Comparison of ENCODE assay signal across 24 cellular contexts in genomic region chr1:12650001-12650421, GRCh38. TPM values are rescaled to one million over a fixed set of nuclear protein-coding genes. Genes with fewer than 3 reads are reported as not detected.
DNase-seq lines count a peak whose midpoint lies in the region; ATAC-seq, FAIRE-seq and TF ChIP-seq lines count a peak whose summit lies in the region.
"Had no signal": no experiment of that assay in that cellular context is flagged by ENCODE, and none has a peak within 500 bp of the region (broad histone marks: within the 10 kb centered on the region; RNA-seq: fewer than 3 reads in every experiment).

No MANE protein-coding gene starts in this region.

- peaks cover 0 to 12% (median 0%) of the 10 kb centered on the region in 3 donors for H3K4me1 ChIP-seq in gastroesophageal sphincter
- H3K4me1 ChIP-seq in small intestine (ENCODE audit: control insufficient read depth in 2 of 2, insufficient read depth in 1 of 2, low read depth in 1 of 2, low read length in 1 of 2): no peaks in the 10 kb centered on the region
- H3K4me1 ChIP-seq: left ventricle myocardium inferior had no signal

- 30 to 42% methylated on average over 5 of the region's 5 CpGs for WGBS in gastroesophageal sphincter (ENCODE audit: low coverage in 1 of 2), 2 donors
- WGBS in small intestine, 3 donors: 59 to 74% (median 65%) methylated on average over 5 of the region's 5 CpGs

- H3K27ac ChIP-seq in gastroesophageal sphincter: no peak overlapping the region
- H3K27ac ChIP-seq in small intestine (ENCODE audit: low read depth in 1 of 2, low read length in 1 of 2): no peak overlapping the region
- H3K27ac ChIP-seq: left ventricle myocardium inferior had no signal

- ATAC-seq in HG02973 (IDR thresholded peaks at IDR 0.05; ENCODE audit: unreplicated experiment) (no peak), gastroesophageal sphincter (no peak), GM21423 (IDR thresholded peaks at IDR 0.05; ENCODE audit: unreplicated experiment) (no peak)
- ATAC-seq: activated CD4-positive, alpha-beta T cell treated with anti-CD3 and anti-CD28 coated beads for 36 hours had no signal

- no peaks in the 10 kb centered on the region for H3K36me3 ChIP-seq in gastroesophageal sphincter
- no peaks in the 10 kb centered on the region for H3K36me3 ChIP-seq in small intestine (ENCODE audit: control insufficient read depth in 2 of 2, insufficient read depth in 2 of 2, low read length in 2 of 2)
- H3K36me3 ChIP-seq: left ventricle myocardium inferior had no signal

- H3K27me3 ChIP-seq in gastroesophageal sphincter (no peaks in the 10 kb centered on the region), small intestine (ENCODE audit: control insufficient read depth in 2 of 2, insufficient read depth in 2 of 2, low read length in 2 of 2) (no peaks in the 10 kb centered on the region)

- DNase-seq in AG08396 (ENCODE audit: low spot score): peak; percentile 24
- DNase-seq in OCI-M1 (lab: John Stamatoyannopoulos, UW): peak; percentile 17
- peak; percentile 42 for DNase-seq in myocyte (ENCODE audit: low read depth)
- no peak for DNase-seq in small intestine
- DNase-seq: ACHN; activated CD4-positive, alpha-beta T cell treated with anti-CD3 and anti-CD28 coated beads for 36 hours; activated effector memory CD4-positive, alpha-beta T cell treated with anti-CD3 and anti-CD28 coated beads, Interleukin-2, amount 50 U/mL, for 16 hours; aorta; dermis blood vessel endothelial cell; hypothalamus; left ventricle myocardium inferior; NCI-H1930; NCI-H510A treated with DMSO at 0.1 percent for 48 hours; SHP77 treated with DMSO at 0.1 percent for 48 hours had no signal

- TF ChIP-seq POLR2A in gastroesophageal sphincter (IDR thresholded peaks at IDR 0.05): no peak

- H3K9me3 ChIP-seq in gastroesophageal sphincter (no peaks in the 10 kb centered on the region), small intestine (ENCODE audit: control insufficient read depth, low read depth) (no peaks in the 10 kb centered on the region)
- H3K9me3 ChIP-seq: left ventricle myocardium inferior had no signal

- FAIRE-seq in endometrium (lab: Jason Lieb, UNC) (peak; percentile 96), small intestine (lab: Jason Lieb, UNC) (no peak)
- FAIRE-seq: H54 had no signal

- H3K4me3 ChIP-seq in gastroesophageal sphincter: no peak overlapping the region
- no peak overlapping the region for H3K4me3 ChIP-seq in small intestine (ENCODE audit: low read depth in 1 of 2, low read length in 2 of 2)
- H3K4me3 ChIP-seq: left ventricle myocardium inferior had no signal

- no peak for TF ChIP-seq EP300 in gastroesophageal sphincter (IDR thresholded peaks at IDR 0.05)

- no peak for TF ChIP-seq CTCF in gastroesophageal sphincter (IDR thresholded peaks at IDR 0.05)

RNA-seq across cellular contexts. Expression of gene AADACL4, which starts 6.1 kb away (rescaled TPM):
- total RNA-seq in myocyte (not detected in 2 replicates), gastroesophageal sphincter (not detected)
- not detected for polyA plus RNA-seq in myocyte (2012)
- not detected for polyA plus RNA-seq in small intestine
- total RNA-seq: activated CD4-positive, alpha-beta T cell treated with anti-CD3 and anti-CD28 coated beads for 36 hours; aorta; dermis blood vessel endothelial cell; HT1080; left ventricle myocardium inferior; MCF 10A; pulmonary artery endothelial cell had no signal
- polyA plus RNA-seq: aorta, esophagus, urinary bladder had no signal

RNA-seq across cellular contexts. Expression of gene DHRS3, which starts 32.0 kb away (rescaled TPM):
- total RNA-seq in myocyte (0.21 TPM in 1 of 2 replicates, not detected in the other), gastroesophageal sphincter (100 to 1,000 TPM; 115 to 211 (median 186) TPM)
- 1.0 TPM for polyA plus RNA-seq in myocyte (2012)
- 10 to 100 TPM; 56.0 to 87.0 (median 71.1) TPM for polyA plus RNA-seq in small intestine
- total RNA-seq: HT1080 had no signal

Comparison
In these comparisons a context has a peak if more than half of its experiments do, and no peak if none do; other contexts are left out.
1. RNA of gene DHRS3, which starts 32.0 kb away (total RNA-seq): 115 to 211 TPM in gastroesophageal sphincter; 0.21 TPM in myocyte; every median in the first group is over 10 times any median in the second.